8 cellular contexts compared by ENCODE assay signal in the genomic region with DNA sequence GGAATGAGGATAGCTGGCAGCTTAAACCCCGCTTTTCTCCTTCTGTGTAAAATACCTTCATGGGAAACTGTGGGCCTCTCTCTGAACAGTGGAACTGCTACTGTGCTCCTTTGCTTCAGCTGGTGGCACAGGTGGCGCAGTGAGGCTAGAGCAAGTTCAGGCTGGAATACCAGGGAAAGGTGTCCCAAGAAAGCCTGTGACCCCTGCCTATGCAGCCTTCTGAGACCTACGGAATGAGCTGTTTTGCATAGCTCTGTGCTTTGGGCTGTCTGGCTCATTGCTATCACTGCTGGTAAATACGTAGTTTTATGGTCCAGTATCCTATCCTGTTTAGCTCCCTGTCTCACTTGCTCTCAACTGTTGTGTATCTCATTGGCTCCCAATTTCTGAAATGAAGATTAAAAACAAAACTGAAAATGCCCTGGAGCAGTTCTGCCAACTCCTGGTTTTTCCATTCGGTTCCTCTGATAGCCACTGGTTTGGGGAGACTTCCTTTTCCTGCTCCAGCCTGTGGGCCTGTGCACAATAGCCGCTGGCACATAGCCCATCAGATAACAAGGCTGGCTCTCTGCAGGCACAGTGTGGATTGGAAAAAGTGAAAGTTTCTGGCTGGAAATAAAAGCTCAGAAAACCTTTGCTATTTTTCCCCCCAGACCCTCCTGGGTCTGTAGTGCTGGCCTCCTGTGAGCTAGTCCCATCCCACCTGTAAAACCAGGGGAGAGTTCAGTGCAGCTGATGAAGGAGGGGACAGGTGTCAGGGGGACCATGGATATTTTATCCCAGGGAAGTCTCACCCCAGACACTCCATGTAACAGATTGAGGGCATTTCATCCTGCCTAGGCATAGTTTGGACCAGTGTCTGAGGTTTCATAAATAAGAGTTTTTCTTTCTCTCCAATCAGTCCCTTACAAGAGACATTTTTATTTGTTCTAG. TPM values are rescaled to one million over a fixed set of nuclear protein-coding genes. Genes with fewer than 3 reads are reported as not detected.
DNase-seq lines count a peak whose midpoint lies in the region; ATAC-seq and TF ChIP-seq lines count a peak whose summit lies in the region.

No MANE protein-coding gene starts in this region.

- H3K27ac Mint-ChIP-seq in dendritic cell treated with granulocyte-macrophage colony-stimulating factor and Interleukin-4, amounts not matched to agents 40 ng/mL and 50 ng/mL, for 4 days = peak overlapping the region; percentile 73

- no peaks in the 10 kb centered on the region for H3K27me3 Mint-ChIP-seq in dendritic cell treated with granulocyte-macrophage colony-stimulating factor and Interleukin-4, amounts not matched to agents 40 ng/mL and 50 ng/mL, for 4 days

- no peaks in the 10 kb centered on the region for H3K9me3 Mint-ChIP-seq in dendritic cell treated with granulocyte-macrophage colony-stimulating factor and Interleukin-4, amounts not matched to agents 40 ng/mL and 50 ng/mL, for 4 days

- no peak for ATAC-seq in HG02571 (IDR thresholded peaks at IDR 0.05; ENCODE audit: unreplicated experiment)
- ATAC-seq in GM21529 (IDR thresholded peaks at IDR 0.05; ENCODE audit: unreplicated experiment) = no peak

- no peaks in the 10 kb centered on the region for H3K27me3 ChIP-seq in uterus

- intact Hi-C loops in dendritic cell treated with granulocyte-macrophage colony-stimulating factor and Interleukin-4, amounts not matched to agents 40 ng/mL and 50 ng/mL, for 4 days (cut with micrococcal nuclease) = no loop called here
- intact Hi-C loops in uterus (cut with DNase I; ENCODE audit: low total_unique reads) = no loop called here

- H3K4me1 ChIP-seq in uterus = peaks cover 0 to 11% of the 10 kb centered on the region in 2 donors

- H3K36me3 ChIP-seq in uterus = no peaks in the 10 kb centered on the region

- no peak overlapping the region for H3K4me3 ChIP-seq in uterus

- no peak for TF ChIP-seq POLR2A in uterus (IDR thresholded peaks at IDR 0.05)

- no peaks in the 10 kb centered on the region for H3K9me3 ChIP-seq in uterus

- H3K36me3 Mint-ChIP-seq in dendritic cell treated with granulocyte-macrophage colony-stimulating factor and Interleukin-4, amounts not matched to agents 40 ng/mL and 50 ng/mL, for 4 days (ENCODE audit: low read depth) = peaks cover 92% of the 10 kb centered on the region

- peaks cover 32% of the 10 kb centered on the region for H3K4me1 Mint-ChIP-seq in dendritic cell treated with granulocyte-macrophage colony-stimulating factor and Interleukin-4, amounts not matched to agents 40 ng/mL and 50 ng/mL, for 4 days (ENCODE audit: low read depth)

- peak overlapping the region; percentile 65 to 79 for H3K27ac ChIP-seq in uterus

- DNase-seq in DMS153 (lab: John Stamatoyannopoulos, UW) (peak; percentile 88), NCI-H460 (ENCODE audit: extremely low read depth, low read depth) (peak; percentile 14), medulla oblongata (ENCODE audit: extremely low spot score) (peak; percentile 79), uterus (peak; percentile 67 to 84), NCI-H187 treated with DMSO at 0.1 percent for 48 hours (lab: John Stamatoyannopoulos, UW) (no peak)

- no peak for TF ChIP-seq CTCF in uterus (IDR thresholded peaks at IDR 0.05)

- peak overlapping the region; percentile 46 for H3K4me3 Mint-ChIP-seq in dendritic cell treated with granulocyte-macrophage colony-stimulating factor and Interleukin-4, amounts not matched to agents 40 ng/mL and 50 ng/mL, for 4 days

RNA-seq across cellular contexts. Expression of gene LIMD2, which starts 24.1 kb away (rescaled TPM):
- 1.1 and 2.0 TPM in 2 replicates for total RNA-seq in NCI-H460 (2014; rRNA removed; shearing (Covaris generic))
- polyA plus RNA-seq in NCI-H460 (2014; cell fraction: nucleus; rRNA removed) = 10.1 and 18.9 TPM in 2 replicates
- 10 to 100 TPM in 3 of 4 donors, 1 to 10 TPM in 1; 3.8 to 23.2 (median 11.8) TPM for total RNA-seq in uterus

RNA-seq across cellular contexts. Expression of gene MAP3K3, which starts 53.7 kb away (rescaled TPM):
- 8.5 and 8.7 TPM in 2 replicates for total RNA-seq in NCI-H460 (2014; rRNA removed; shearing (Covaris generic))
- 14.6 and 18.9 TPM in 2 replicates for polyA plus RNA-seq in NCI-H460 (2014; cell fraction: nucleus; rRNA removed)
- 10 to 100 TPM; 31.5 to 63.0 (median 56.3) TPM for total RNA-seq in uterus
